Comparison of ENCODE assay signal across 21 cellular contexts in the genomic region with DNA sequence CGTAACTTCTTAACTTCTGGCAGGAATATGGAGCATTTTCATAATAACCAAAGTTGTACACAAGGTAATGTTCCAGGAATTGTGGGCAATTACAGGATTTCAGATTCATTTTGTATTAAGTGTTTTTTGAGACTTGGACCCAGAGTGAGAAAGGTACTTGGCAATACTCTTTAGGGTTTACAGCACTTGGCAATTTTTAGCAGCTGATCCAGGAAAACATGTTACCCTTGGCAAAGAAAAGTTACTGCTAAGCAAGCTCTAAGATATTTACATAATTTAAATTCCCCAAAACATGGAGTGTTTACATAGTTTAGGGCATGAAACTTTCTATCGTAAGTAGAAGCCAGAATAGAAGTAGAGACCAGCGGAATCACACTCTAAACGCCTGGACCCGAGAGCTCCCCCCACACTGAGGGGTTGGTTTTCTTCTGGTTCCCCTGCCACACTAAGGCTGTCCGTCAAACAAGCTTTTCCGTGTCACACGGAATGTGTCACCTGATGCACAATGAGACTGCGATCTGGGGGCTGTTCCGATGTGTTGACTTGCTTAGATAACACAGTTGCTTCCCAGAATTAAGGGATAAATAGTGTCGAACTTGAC.
DNase-seq lines count a peak whose midpoint lies in the region; ATAC-seq and TF ChIP-seq lines count a peak whose summit lies in the region.
"Had no signal": no experiment of that assay in that cellular context is flagged by ENCODE, and none has a peak within 500 bp of the region (broad histone marks: within the 10 kb centered on the region; RNA-seq: fewer than 3 reads in every experiment).

No MANE protein-coding gene starts in this region.

- H3K4me2 ChIP-seq in fibroblast of lung (ENCODE audit: extremely low read depth, insufficient read depth, low read length) = peak overlapping the region; percentile 40
- H3K4me2 ChIP-seq: GM23338 had no signal

- peak overlapping the region in 2 of 3 donors; percentile 2 to 20 for H3K27ac Mint-ChIP-seq in CD4-positive, CD25-positive, alpha-beta regulatory T cell
- H3K27ac Mint-ChIP-seq: H9, T-cell had no signal

- TF ChIP-seq CTCF in fibroblast of lung (conservative IDR thresholded peaks at IDR 0.05 in 1 of 2, IDR thresholded peaks at IDR 0.05 in 1 of 2; ENCODE audit: low read depth in 1 of 2, low read length in 2 of 2) = no peak
- TF ChIP-seq CTCF in thoracic aorta (IDR thresholded peaks at IDR 0.05) = no peak

- no peak for ATAC-seq in CD4-positive, CD25-positive, alpha-beta regulatory T cell (ENCODE audit: low read depth in 2 of 2)
- no peak for ATAC-seq in thoracic aorta (ENCODE audit: insufficient number of reproducible peaks, low FRiP score, low read depth)
- ATAC-seq: GM23338, HepG2, PC-3, Right ventricle myocardium inferior, T-cell had no signal

- no peak overlapping the region for H3K4me3 Mint-ChIP-seq in CD4-positive, CD25-positive, alpha-beta regulatory T cell
- H3K4me3 Mint-ChIP-seq: GM23338, H9, T-cell had no signal

- no peaks in the 10 kb centered on the region for H3K79me2 ChIP-seq in fibroblast of lung (ENCODE audit: control insufficient read depth, insufficient read depth, low read length)

- H3K36me3 Mint-ChIP-seq in CD4-positive, CD25-positive, alpha-beta regulatory T cell = peaks cover 16% of the 10 kb centered on the region

- no peaks in the 10 kb centered on the region for H4K20me1 ChIP-seq in fibroblast of lung (ENCODE audit: control insufficient read depth, extremely low read depth, insufficient read depth, low read length)

- no peak overlapping the region for H2AFZ ChIP-seq in fibroblast of lung (ENCODE audit: low read length)
- H2AFZ ChIP-seq: GM23338 had no signal

- H3K4me1 Mint-ChIP-seq in CD4-positive, CD25-positive, alpha-beta regulatory T cell = peaks cover 17 to 30% (median 24%) of the 10 kb centered on the region in 4 donors

- peaks cover 0 to 7% (median 2%) of the 10 kb centered on the region in 7 donors for H3K9me3 Mint-ChIP-seq in CD4-positive, CD25-positive, alpha-beta regulatory T cell
- H3K9me3 Mint-ChIP-seq: GM23338, H9 had no signal

- H3K4me1 ChIP-seq in CD4-positive, CD25-positive, alpha-beta regulatory T cell (ENCODE audit: control insufficient read depth, insufficient read depth, low read length, poor library complexity, severe bottlenecking) = peaks cover 6% of the 10 kb centered on the region
- H3K4me1 ChIP-seq in fibroblast of lung (ENCODE audit: control insufficient read depth, extremely low read depth, insufficient read depth, low read length) (no peaks in the 10 kb centered on the region), thoracic aorta (ENCODE audit: control insufficient read depth in 1 of 2, low read depth in 2 of 2) (peaks cover 0 to 9% of the 10 kb centered on the region in 2 donors)

- H3K27me3 ChIP-seq in CD4-positive, CD25-positive, alpha-beta regulatory T cell (ENCODE audit: control insufficient read depth, insufficient read depth, low read length) = no peaks in the 10 kb centered on the region
- H3K27me3 ChIP-seq in fibroblast of lung (ENCODE audit: control insufficient read depth, insufficient read depth, low read length) = no peaks in the 10 kb centered on the region
- H3K27me3 ChIP-seq in thoracic aorta (replicated peaks; ENCODE audit: insufficient read depth) = no peaks in the 10 kb centered on the region
- H3K27me3 ChIP-seq: SJSA1 had no signal

- no peaks in the 10 kb centered on the region for H3K36me3 ChIP-seq in CD4-positive, CD25-positive, alpha-beta regulatory T cell (ENCODE audit: control insufficient read depth, insufficient read depth, low read length)
- no peaks in the 10 kb centered on the region for H3K36me3 ChIP-seq in fibroblast of lung (ENCODE audit: control insufficient read depth, insufficient read depth, low read length)
- no peaks in the 10 kb centered on the region for H3K36me3 ChIP-seq in thoracic aorta
- H3K36me3 ChIP-seq: SJSA1 had no signal

- no peak overlapping the region for H3K9ac ChIP-seq in fibroblast of lung (ENCODE audit: insufficient read depth, low read length)

- DNase-seq in CD4-positive, CD25-positive, alpha-beta regulatory T cell = no peak
- DNase-seq in astrocyte of the hippocampus (ENCODE audit: low read depth, low spot score) (peak; percentile 39), fibroblast of lung (ENCODE audit: low read depth in 2 of 2) (peak in 1 of 2 donors; percentile 27), thoracic aorta (ENCODE audit: low spot score) (no peak), NOMO-1 (lab: John Stamatoyannopoulos, UW; ENCODE audit: unreplicated experiment in 2 of 2) (no peak), NCI-H2107 (lab: John Stamatoyannopoulos, UW) (no peak)
- DNase-seq in activated CD4-positive, alpha-beta T cell treated with anti-CD3 and anti-CD28 coated beads for 48 hours = no peak
- DNase-seq: H9, KBM-7, MV-4-11, NCI-H2081, NCI-H2171, NCI-H226, NCI-H524, NCI-H748 treated with DMSO at 0.1 percent for 48 hours, PC-3, T-cell had no signal

- H3K4me3 ChIP-seq in CD4-positive, CD25-positive, alpha-beta regulatory T cell (ENCODE audit: low read depth, low read length) = no peak overlapping the region
- H3K4me3 ChIP-seq in fibroblast of lung (replicated peaks in 1 of 4; ENCODE audit: control extremely low read depth in 1 of 4, insufficient read depth in 1 of 4, low read depth in 3 of 4, low read length in 4 of 4) (no peak overlapping the region), thoracic aorta (peak overlapping the region; percentile 25)
- H3K4me3 ChIP-seq: GM23338, SJSA1 had no signal

- H3K27me3 Mint-ChIP-seq in CD4-positive, CD25-positive, alpha-beta regulatory T cell = no peaks in the 10 kb centered on the region
- H3K27me3 Mint-ChIP-seq: T-cell had no signal

- no peaks in the 10 kb centered on the region for H3K9me3 ChIP-seq in CD4-positive, CD25-positive, alpha-beta regulatory T cell (ENCODE audit: control insufficient read depth in 2 of 2, low read length in 2 of 2)
- H3K9me3 ChIP-seq in fibroblast of lung (ENCODE audit: control insufficient read depth, insufficient read depth, low read depth, low read length) (no peaks in the 10 kb centered on the region), thoracic aorta (no peaks in the 10 kb centered on the region)
- H3K9me3 ChIP-seq: SJSA1 had no signal

- H3K27ac ChIP-seq in CD4-positive, CD25-positive, alpha-beta regulatory T cell (ENCODE audit: insufficient read depth, low read length, poor library complexity, severe bottlenecking) = no peak overlapping the region
- H3K27ac ChIP-seq in fibroblast of lung (ENCODE audit: insufficient read depth, low read length) = no peak overlapping the region
- H3K27ac ChIP-seq in thoracic aorta = no peak overlapping the region
- H3K27ac ChIP-seq: SJSA1 had no signal
